9 cellular contexts compared by ENCODE assay signal in genomic region chr15:69973102-69973714, GRCh38.
DNase-seq lines count a peak whose midpoint lies in the region; TF ChIP-seq lines count a peak whose summit lies in the region.
"Had no signal": no experiment of that assay in that cellular context is flagged by ENCODE, and none has a peak within 500 bp of the region (broad histone marks: within the 10 kb centered on the region; RNA-seq: fewer than 3 reads in every experiment).

No MANE protein-coding gene starts in this region.

- peak; percentile 23 for DNase-seq in activated CD8-positive, alpha-beta memory T cell treated with anti-CD3 and anti-CD28 coated beads, Interleukin-2, amount 50 U/mL, for 4 hours
- DNase-seq in activated CD8-positive, alpha-beta memory T cell treated with anti-CD3 and anti-CD28 coated beads, Interleukin-2, amount 50 U/mL, for 48 hours = no peak
- DNase-seq in RWPE1 (ENCODE audit: low spot score) = peak; percentile 84
- DNase-seq in epithelial cell of esophagus (ENCODE audit: low read depth) = peak; percentile 79
- peak; percentile 18 to 19 for DNase-seq in stimulated activated CD4-positive, alpha-beta T cell treated with anti-CD3 and anti-CD28 coated beads, Interleukin-4, amount 100 ng/mL, for 48 hours (ENCODE audit: low read depth in 2 of 2)
- no peak for DNase-seq in C1 segment of cervical spinal cord (lab: John Stamatoyannopoulos, UW)
- no peak for DNase-seq in HuH-7.5 (ENCODE audit: low spot score)
- DNase-seq in NCI-H510A (lab: John Stamatoyannopoulos, UW) = no peak
- DNase-seq: T-helper 17 cell had no signal

- POLR2A ChIA-PET in RWPE1 (lab: Yijun Ruan, JAX; ENCODE audit: low non-redundant PET) = no interaction called here

- no peak overlapping the region for H3K27ac ChIP-seq in RWPE1

- TF ChIP-seq CTCF in RWPE1 (conservative IDR thresholded peaks at IDR 0.05; ENCODE audit: low read depth) (no peak), epithelial cell of esophagus (IDR thresholded peaks at IDR 0.05; ENCODE audit: insufficient read depth, low read depth, low read length, missing control alignments) (no peak)

- CTCF ChIA-PET in RWPE1 (lab: Yijun Ruan, JAX) = interaction anchor here (0.6 kb wide), 1 partner anchor 502 kb away, joined by 3 read pairs; no protein-coding TSS in a partner anchor

- H3K4me3 ChIP-seq in epithelial cell of esophagus (ENCODE audit: low read length) = no peak overlapping the region

Comparison
In these comparisons a context has a peak if more than half of its experiments do, and no peak if none do; other contexts are left out.
1. DNase-seq: peak in activated CD8-positive, alpha-beta memory T cell treated with anti-CD3 and anti-CD28 coated beads, Interleukin-2, amount 50 U/mL, for 4 hours (single experiment), RWPE1 (single experiment), epithelial cell of esophagus (single experiment) and stimulated activated CD4-positive, alpha-beta T cell treated with anti-CD3 and anti-CD28 coated beads, Interleukin-4, amount 100 ng/mL, for 48 hours (2 of 2); none in activated CD8-positive, alpha-beta memory T cell treated with anti-CD3 and anti-CD28 coated beads, Interleukin-2, amount 50 U/mL, for 48 hours (single experiment), C1 segment of cervical spinal cord (0 of 14), HuH-7.5 (single experiment) and NCI-H510A (single experiment).